8 cellular contexts compared by ENCODE assay signal in genomic region chr1:120415492-120415931, GRCh38. TPM values are rescaled to one million over a fixed set of nuclear protein-coding genes. Genes with fewer than 3 reads are reported as not detected.
DNase-seq lines count a peak whose midpoint lies in the region.
"Not testable (repeated sequence)": the region's sequence is repeated elsewhere in the genome, so short reads cannot be mapped to it uniquely, and the experiment has no call there.

No MANE protein-coding gene starts in this region.

- H3K36me3 ChIP-seq in H7 (replicated peaks; ENCODE audit: control insufficient read depth, insufficient read depth, low read length); muscle layer of duodenum (ENCODE audit: control insufficient read depth in 1 of 2, insufficient read depth in 2 of 2, low read length in 2 of 2): not testable (repeated sequence)

- not testable (repeated sequence) for H3K27me3 ChIP-seq in H7 (ENCODE audit: control insufficient read depth, insufficient read depth, low read length); muscle layer of duodenum (ENCODE audit: low read depth, low read length)

- not testable (repeated sequence) for H3K4me1 Mint-ChIP-seq in T-helper 1 cell treated with Interleukin-12 subunit alpha and Interleukin-12 subunit beta and Interleukin-4 antibody, amounts not matched to agents 30 μg/mL and 1 μg/mL, for 36 hours (ENCODE audit: low read depth); activated naive CD8-positive, alpha-beta T cell treated with anti-CD3 and anti-CD28 coated beads for 36 hours

- DNase-seq in COLO668 (lab: John Stamatoyannopoulos, UW; ENCODE audit: unreplicated experiment), result peak; percentile 28
- not testable (repeated sequence) for DNase-seq in H7
- DNase-seq in M059J (ENCODE audit: low read depth), result peak; percentile 70
- DNase-seq in activated naive CD8-positive, alpha-beta T cell treated with anti-CD3 and anti-CD28 coated beads for 36 hours, result peak; percentile 31
- peak; percentile 14 for DNase-seq in fibroblast of the conjunctiva (ENCODE audit: low read depth)
- DNase-seq in stimulated activated CD8-positive, alpha-beta memory T cell treated with anti-CD3 and anti-CD28 coated beads, Interleukin-4, amount 100 ng/mL, for 24 hours (ENCODE audit: low read depth), result peak; percentile 1

- peak overlapping the region; percentile 93 for H3K27ac Mint-ChIP-seq in T-helper 1 cell treated with Interleukin-12 subunit alpha and Interleukin-12 subunit beta and Interleukin-4 antibody, amounts not matched to agents 30 μg/mL and 1 μg/mL, for 36 hours
- peak overlapping the region; percentile 76 for H3K27ac Mint-ChIP-seq in activated naive CD8-positive, alpha-beta T cell treated with anti-CD3 and anti-CD28 coated beads for 36 hours

- H3K27ac ChIP-seq in muscle layer of duodenum (ENCODE audit: low read length), result not testable (repeated sequence)

- peak overlapping the region; percentile 94 for H3K4me3 Mint-ChIP-seq in T-helper 1 cell treated with Interleukin-12 subunit alpha and Interleukin-12 subunit beta and Interleukin-4 antibody, amounts not matched to agents 30 μg/mL and 1 μg/mL, for 36 hours
- H3K4me3 Mint-ChIP-seq in activated naive CD8-positive, alpha-beta T cell treated with anti-CD3 and anti-CD28 coated beads for 36 hours, result peak overlapping the region; percentile 86

- peak overlapping the region; percentile 45 for H3K4me3 ChIP-seq in H7 (ENCODE audit: insufficient read depth, low read depth, low read length)
- H3K4me3 ChIP-seq in muscle layer of duodenum (ENCODE audit: low read depth in 1 of 2, low read length in 2 of 2), result peak overlapping the region; percentile 47 to 50

- not testable (repeated sequence) for H3K36me3 Mint-ChIP-seq in T-helper 1 cell treated with Interleukin-12 subunit alpha and Interleukin-12 subunit beta and Interleukin-4 antibody, amounts not matched to agents 30 μg/mL and 1 μg/mL, for 36 hours (ENCODE audit: low read depth); activated naive CD8-positive, alpha-beta T cell treated with anti-CD3 and anti-CD28 coated beads for 36 hours

- H3K9me3 ChIP-seq in muscle layer of duodenum (ENCODE audit: control insufficient read depth in 1 of 2, low read length in 2 of 2), result not testable (repeated sequence)

- not testable (repeated sequence) for H3K9me3 Mint-ChIP-seq in T-helper 1 cell treated with Interleukin-12 subunit alpha and Interleukin-12 subunit beta and Interleukin-4 antibody, amounts not matched to agents 30 μg/mL and 1 μg/mL, for 36 hours; activated naive CD8-positive, alpha-beta T cell treated with anti-CD3 and anti-CD28 coated beads for 36 hours

- H3K27me3 Mint-ChIP-seq in T-helper 1 cell treated with Interleukin-12 subunit alpha and Interleukin-12 subunit beta and Interleukin-4 antibody, amounts not matched to agents 30 μg/mL and 1 μg/mL, for 36 hours (ENCODE audit: low read depth); activated naive CD8-positive, alpha-beta T cell treated with anti-CD3 and anti-CD28 coated beads for 36 hours: not testable (repeated sequence)

- H3K4me1 ChIP-seq in muscle layer of duodenum (ENCODE audit: control insufficient read depth in 1 of 2, insufficient read depth in 2 of 2, low read length in 2 of 2), result not testable (repeated sequence)

RNA-seq across cellular contexts. Expression of gene NBPF8, which starts 0.7 kb away (rescaled TPM):
- 2.5 and 2.9 TPM in 2 replicates for total RNA-seq in H7 (2014; rRNA removed; shearing (Covaris generic))
- 8.8 and 14.4 TPM in 2 replicates for total RNA-seq in M059J (2014; rRNA removed; shearing (Covaris generic))
- total RNA-seq in activated naive CD8-positive, alpha-beta T cell treated with anti-CD3 and anti-CD28 coated beads for 36 hours, result 10 to 100 TPM; 16.6 to 17.9 TPM
